ENCODE assay signal across 1 cellular context in genomic region chr4:77449996-77450395, GRCh38.
TF ChIP-seq lines count a peak whose summit lies in the region.

No MANE protein-coding gene starts in this region.

TF ChIP-seq in GM23338, 12 proteins besides CTCF, POLR2A, EP300 and RAD21 (continued from another document):
- TF ChIP-seq REST (IDR thresholded peaks at IDR 0.05; ENCODE audit: unreplicated experiment) (no peak), POLR2AphosphoS5 (IDR thresholded peaks at IDR 0.05; ENCODE audit: low read depth) (no peak), NANOG (IDR thresholded peaks at IDR 0.05; ENCODE audit: borderline replicate concordance) (no peak), CREB1 (CRISPR knock-in tag; IDR thresholded peaks at IDR 0.05; ENCODE audit: low read depth) (no peak), ZNF331 (CRISPR knock-in tag; IDR thresholded peaks at IDR 0.05; ENCODE audit: low read depth) (no peak)
TF ChIP-seq in GM23338: peak in this region for 0.
